Comparison of ENCODE assay signal across 8 cellular contexts in genomic region chr13:77325371-77325941, GRCh38. TPM values are rescaled to one million over a fixed set of nuclear protein-coding genes. Genes with fewer than 3 reads are reported as not detected.
DNase-seq lines count a peak whose midpoint lies in the region; ATAC-seq lines count a peak whose summit lies in the region.

No MANE protein-coding gene starts in this region.

- no peak overlapping the region for H3K9ac ChIP-seq in iPS-18a (ENCODE audit: low read length)

- H3K36me3 Mint-ChIP-seq in CD4-positive, CD25-positive, alpha-beta regulatory T cell: no peaks in the 10 kb centered on the region
- peaks cover 12 to 19% of the 10 kb centered on the region in 2 donors for H3K36me3 Mint-ChIP-seq in activated naive CD4-positive, alpha-beta T cell treated with anti-CD3 and anti-CD28 coated beads, Interleukin-2, amount 50 U/mL, for 72 hours
- peaks cover 6% of the 10 kb centered on the region for H3K36me3 Mint-ChIP-seq in stimulated activated memory B cell treated with anti-CD40 and anti-IgM and Interleukin-4, amounts not matched to agents 10 μg/mL and 1 μg/mL and 100 μg/mL, for 72 hours

- peak overlapping the region; percentile 94 to 99 (median 96) for H3K4me3 Mint-ChIP-seq in CD4-positive, CD25-positive, alpha-beta regulatory T cell
- H3K4me3 Mint-ChIP-seq in stimulated activated memory B cell treated with anti-CD40 and anti-IgM and Interleukin-4, amounts not matched to agents 10 μg/mL and 1 μg/mL and 100 μg/mL, for 72 hours: peak overlapping the region; percentile 92

- peak overlapping the region; percentile 94 to 99 (median 96) for H3K27ac Mint-ChIP-seq in CD4-positive, CD25-positive, alpha-beta regulatory T cell
- H3K27ac Mint-ChIP-seq in activated naive CD4-positive, alpha-beta T cell treated with anti-CD3 and anti-CD28 coated beads, Interleukin-2, amount 50 U/mL, for 72 hours: peak overlapping the region; percentile 94 to 97
- peak overlapping the region; percentile 84 for H3K27ac Mint-ChIP-seq in stimulated activated memory B cell treated with anti-CD40 and anti-IgM and Interleukin-4, amounts not matched to agents 10 μg/mL and 1 μg/mL and 100 μg/mL, for 72 hours

- peak overlapping the region; percentile 92 for H3K27ac ChIP-seq in CD4-positive, CD25-positive, alpha-beta regulatory T cell (ENCODE audit: insufficient read depth, low read length, poor library complexity, severe bottlenecking)
- H3K27ac ChIP-seq in iPS-18a (ENCODE audit: low read length): no peak overlapping the region

- peaks cover 72% of the 10 kb centered on the region for H3K4me1 ChIP-seq in CD4-positive, CD25-positive, alpha-beta regulatory T cell (ENCODE audit: control insufficient read depth, insufficient read depth, low read length, poor library complexity, severe bottlenecking)
- H3K4me1 ChIP-seq in iPS-18a (ENCODE audit: control insufficient read depth, low read depth, low read length): peaks cover 27% of the 10 kb centered on the region

- H3K9me3 ChIP-seq in CD4-positive, CD25-positive, alpha-beta regulatory T cell (ENCODE audit: control insufficient read depth in 2 of 2, low read length in 2 of 2): no peaks in the 10 kb centered on the region
- H3K9me3 ChIP-seq in iPS-18a (ENCODE audit: control insufficient read depth, low read depth, low read length): no peaks in the 10 kb centered on the region

- no peak for ATAC-seq in CD4-positive, CD25-positive, alpha-beta regulatory T cell (ENCODE audit: low read depth in 2 of 2)
- ATAC-seq in activated naive CD4-positive, alpha-beta T cell treated with anti-CD3 and anti-CD28 coated beads, Interleukin-2, amount 50 U/mL, for 72 hours: no peak
- no peak for ATAC-seq in stimulated activated memory B cell treated with anti-CD40 and anti-IgM and Interleukin-4, amounts not matched to agents 10 μg/mL and 1 μg/mL and 100 μg/mL, for 72 hours
- no peak for ATAC-seq in HG03457 (IDR thresholded peaks at IDR 0.05; ENCODE audit: unreplicated experiment)

- peaks cover 50 to 76% (median 63%) of the 10 kb centered on the region in 4 donors for H3K4me1 Mint-ChIP-seq in CD4-positive, CD25-positive, alpha-beta regulatory T cell
- peaks cover 57% of the 10 kb centered on the region for H3K4me1 Mint-ChIP-seq in stimulated activated memory B cell treated with anti-CD40 and anti-IgM and Interleukin-4, amounts not matched to agents 10 μg/mL and 1 μg/mL and 100 μg/mL, for 72 hours

- H3K4me3 ChIP-seq in CD4-positive, CD25-positive, alpha-beta regulatory T cell (ENCODE audit: low read depth, low read length): peak overlapping the region; percentile 99
- peak overlapping the region; percentile 76 for H3K4me3 ChIP-seq in iPS-18a (ENCODE audit: low read length)

- no peaks in the 10 kb centered on the region for H3K36me3 ChIP-seq in CD4-positive, CD25-positive, alpha-beta regulatory T cell (ENCODE audit: control insufficient read depth, insufficient read depth, low read length)
- no peaks in the 10 kb centered on the region for H3K36me3 ChIP-seq in iPS-18a (ENCODE audit: control insufficient read depth, low read depth, low read length)

- no peaks in the 10 kb centered on the region for H3K27me3 ChIP-seq in CD4-positive, CD25-positive, alpha-beta regulatory T cell (ENCODE audit: control insufficient read depth, insufficient read depth, low read length)
- peaks cover 29% of the 10 kb centered on the region for H3K27me3 ChIP-seq in iPS-18a (ENCODE audit: control insufficient read depth, insufficient read depth, low read length)

- peaks cover 4% of the 10 kb centered on the region for H3K27me3 Mint-ChIP-seq in CD4-positive, CD25-positive, alpha-beta regulatory T cell
- H3K27me3 Mint-ChIP-seq in stimulated activated memory B cell treated with anti-CD40 and anti-IgM and Interleukin-4, amounts not matched to agents 10 μg/mL and 1 μg/mL and 100 μg/mL, for 72 hours: no peaks in the 10 kb centered on the region

- H3K9me3 Mint-ChIP-seq in CD4-positive, CD25-positive, alpha-beta regulatory T cell: no peaks in the 10 kb centered on the region
- no peaks in the 10 kb centered on the region for H3K9me3 Mint-ChIP-seq in activated naive CD4-positive, alpha-beta T cell treated with anti-CD3 and anti-CD28 coated beads, Interleukin-2, amount 50 U/mL, for 72 hours
- H3K9me3 Mint-ChIP-seq in stimulated activated memory B cell treated with anti-CD40 and anti-IgM and Interleukin-4, amounts not matched to agents 10 μg/mL and 1 μg/mL and 100 μg/mL, for 72 hours: no peaks in the 10 kb centered on the region

- peak in 2 of 3 donors; percentile 58 to 69 for DNase-seq in CD4-positive, CD25-positive, alpha-beta regulatory T cell
- peak; percentile 32 for DNase-seq in HT1080 (ENCODE audit: low read depth)
- no peak for DNase-seq in activated naive CD4-positive, alpha-beta T cell treated with anti-CD3 and anti-CD28 coated beads, Interleukin-2, amount 50 U/mL, for 72 hours (ENCODE audit: low spot score in 2 of 2)
- DNase-seq in A172 (ENCODE audit: low spot score): no peak
- no peak for DNase-seq in mesenteric fat pad (ENCODE audit: low spot score)

RNA-seq across cellular contexts. Expression of gene MYCBP2, which starts 1.4 kb away (rescaled TPM):
- 189 TPM for total RNA-seq in CD4-positive, CD25-positive, alpha-beta regulatory T cell
- polyA plus RNA-seq in CD4-positive, CD25-positive, alpha-beta regulatory T cell: 10 to 100 TPM; 20.8 to 35.9 (median 26.4) TPM
- 39.3 and 41.3 TPM in 2 replicates for total RNA-seq in HT1080 (2014; rRNA removed; shearing (Covaris generic))
- 20.5 and 29.3 TPM in 2 replicates for polyA plus RNA-seq in HT1080 (2015; cell fraction: cytosol; rRNA removed)
- polyA plus RNA-seq in HT1080 (2015; cell fraction: nucleus; rRNA removed): 57.6 and 59.0 TPM in 2 replicates
- total RNA-seq in activated naive CD4-positive, alpha-beta T cell treated with anti-CD3 and anti-CD28 coated beads, Interleukin-2, amount 50 U/mL, for 72 hours: 100 to 1,000 TPM in 1 of 2 donors, 10 to 100 TPM in 1; 80.1 to 105 TPM
- total RNA-seq in A172 (2014; rRNA removed; shearing (Covaris generic)): 22.6 and 23.7 TPM in 2 replicates
- 238 TPM for total RNA-seq in mesenteric fat pad

Comparison
In these comparisons a context has a peak if more than half of its experiments do, and no peak if none do; other contexts are left out.
1. DNase-seq: peak in CD4-positive, CD25-positive, alpha-beta regulatory T cell (2 of 3) and HT1080 (single experiment); none in activated naive CD4-positive, alpha-beta T cell treated with anti-CD3 and anti-CD28 coated beads, Interleukin-2, amount 50 U/mL, for 72 hours (0 of 2), A172 (single experiment) and mesenteric fat pad (single experiment).
2. Peak in every context shown above with its lines, with median percentiles within 50 percentile points of each other: H3K27ac Mint-ChIP-seq.